ENCODE assay signal across 27 cellular contexts in genomic region chr9:135945969-135946368, GRCh38.
"Had no signal": no experiment of that assay in that cellular context is flagged by ENCODE, and none has a peak within 500 bp of the region (broad histone marks: within the 10 kb centered on the region; RNA-seq: fewer than 3 reads in every experiment).

No MANE protein-coding gene starts in this region.

- H3K4me3 ChIP-seq: adrenal gland, ascending aorta, cardiac muscle cell, coronary artery, dorsolateral prefrontal cortex, left ventricle myocardium inferior, ovary, prostate gland, sigmoid colon, stomach, thyroid gland, upper lobe of right lung had no signal

- H3K27ac Mint-ChIP-seq: activated naive CD4-positive, alpha-beta T cell treated with anti-CD3 and anti-CD28 coated beads for 36 hours; activated naive CD8-positive, alpha-beta T cell treated with anti-CD3 and anti-CD28 coated beads for 36 hours; activated T-helper 1 cell treated with anti-CD3 and anti-CD28 coated beads, Interleukin-12 subunit alpha, Interleukin-12 subunit beta, Interleukin-2, Interleukin-4 antibody, amounts not matched to agents 30 ng/mL and 10 ng/mL and 1 ng/mL, durations not matched to agents 14 hours and 24 hours and 36 hours; brain; effector memory CD8-positive, alpha-beta T cell; nephron; stimulated activated naive B cell treated with anti-CD40 and anti-IgM and Interleukin-4, amounts not matched to agents 10 μg/mL and 1 μg/mL and 100 μg/mL, for 72 hours had no signal

- H3K4me1 ChIP-seq: adrenal gland, ascending aorta, sigmoid colon, stomach, thyroid gland, upper lobe of right lung had no signal

- ATAC-seq: effector memory CD8-positive, alpha-beta T cell; stimulated activated naive B cell treated with anti-CD40 and anti-IgM and Interleukin-4, amounts not matched to agents 10 μg/mL and 1 μg/mL and 100 μg/mL, for 72 hours had no signal

- DNase-seq: activated CD4-positive, alpha-beta T cell treated with anti-CD3 and anti-CD28 coated beads for 4 hours; activated CD4-positive, alpha-beta T cell treated with anti-CD3 and anti-CD28 coated beads, Interleukin-2, amount 50 U/mL, for 4 hours; activated effector memory CD4-positive, alpha-beta T cell treated with anti-CD3 and anti-CD28 coated beads, Interleukin-2, amount 50 U/mL, for 16 hours; activated naive CD4-positive, alpha-beta T cell treated with anti-CD3 and anti-CD28 coated beads for 36 hours; activated naive CD8-positive, alpha-beta T cell treated with anti-CD3 and anti-CD28 coated beads for 36 hours; activated T-cell treated with anti-CD3 and anti-CD28 coated beads for 4 hours; adrenal gland; effector memory CD8-positive, alpha-beta T cell; left ventricle myocardium inferior; ovary; sigmoid colon; stimulated activated CD4-positive, alpha-beta T cell treated with anti-CD3 and anti-CD28 coated beads, Interleukin-15, amount 100 ng/mL, for 24 hours; stimulated activated CD4-positive, alpha-beta T cell treated with anti-CD3 and anti-CD28 coated beads, Interleukin-2, amount 100 ng/mL, for 24 hours; stimulated activated naive B cell treated with anti-CD40 and anti-IgM and Interleukin-4, amounts not matched to agents 10 μg/mL and 1 μg/mL and 100 μg/mL, for 72 hours; stomach; T-helper 1 cell; thyroid gland; upper lobe of right lung had no signal

- H3K27ac ChIP-seq: adrenal gland, ascending aorta, cardiac muscle cell, coronary artery, left ventricle myocardium inferior, ovary, prostate gland, sigmoid colon, stomach, thyroid gland, upper lobe of right lung, VCaP had no signal

- H3K4me1 Mint-ChIP-seq: activated naive CD8-positive, alpha-beta T cell treated with anti-CD3 and anti-CD28 coated beads for 36 hours had no signal

- H3K4me3 Mint-ChIP-seq: activated naive CD4-positive, alpha-beta T cell treated with anti-CD3 and anti-CD28 coated beads for 36 hours; activated naive CD8-positive, alpha-beta T cell treated with anti-CD3 and anti-CD28 coated beads for 36 hours; activated T-helper 1 cell treated with anti-CD3 and anti-CD28 coated beads, Interleukin-12 subunit alpha, Interleukin-12 subunit beta, Interleukin-2, Interleukin-4 antibody, amounts not matched to agents 30 ng/mL and 10 ng/mL and 1 ng/mL, durations not matched to agents 14 hours and 24 hours and 36 hours; brain; effector memory CD8-positive, alpha-beta T cell; nephron; stimulated activated naive B cell treated with anti-CD40 and anti-IgM and Interleukin-4, amounts not matched to agents 10 μg/mL and 1 μg/mL and 100 μg/mL, for 72 hours had no signal

- H3K9me3 ChIP-seq: adrenal gland, ascending aorta, left ventricle myocardium inferior, ovary, prostate gland, sigmoid colon, stomach, thyroid gland, upper lobe of right lung had no signal

- H3K36me3 ChIP-seq: ovary had no signal

- H3K27me3 ChIP-seq: adrenal gland, ascending aorta, cardiac muscle cell, dorsolateral prefrontal cortex, ovary, sigmoid colon, stomach, thyroid gland, upper lobe of right lung had no signal

- H3K9me3 Mint-ChIP-seq: activated naive CD4-positive, alpha-beta T cell treated with anti-CD3 and anti-CD28 coated beads for 36 hours; activated naive CD8-positive, alpha-beta T cell treated with anti-CD3 and anti-CD28 coated beads for 36 hours; activated T-helper 1 cell treated with anti-CD3 and anti-CD28 coated beads, Interleukin-12 subunit alpha, Interleukin-12 subunit beta, Interleukin-2, Interleukin-4 antibody, amounts not matched to agents 30 ng/mL and 10 ng/mL and 1 ng/mL, durations not matched to agents 14 hours and 24 hours and 36 hours; brain; effector memory CD8-positive, alpha-beta T cell; nephron; stimulated activated naive B cell treated with anti-CD40 and anti-IgM and Interleukin-4, amounts not matched to agents 10 μg/mL and 1 μg/mL and 100 μg/mL, for 72 hours had no signal

- H3K27me3 Mint-ChIP-seq: activated naive CD8-positive, alpha-beta T cell treated with anti-CD3 and anti-CD28 coated beads for 36 hours; brain; effector memory CD8-positive, alpha-beta T cell; stimulated activated naive B cell treated with anti-CD40 and anti-IgM and Interleukin-4, amounts not matched to agents 10 μg/mL and 1 μg/mL and 100 μg/mL, for 72 hours had no signal
